ENCODE assay signal across 1 cellular context in the genomic region with DNA sequence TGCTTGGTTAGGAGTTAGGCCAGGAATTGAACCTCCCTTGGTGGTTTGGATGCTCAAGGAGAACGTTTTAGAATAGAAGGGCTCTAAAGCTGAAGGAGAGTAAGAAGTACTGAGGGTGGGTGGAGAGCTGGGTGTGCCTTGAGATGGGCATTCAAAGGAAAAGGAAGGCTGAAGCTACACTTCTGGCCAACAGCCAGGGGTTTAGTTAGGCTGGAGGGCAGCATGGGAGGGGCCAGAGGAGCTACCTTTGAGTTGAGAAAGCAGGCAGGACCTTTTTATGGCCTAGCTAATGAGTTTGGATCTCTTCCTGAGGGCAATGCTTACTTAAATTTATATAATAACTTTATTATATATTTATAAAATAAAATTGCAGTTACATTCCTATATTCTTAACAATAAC.
TF ChIP-seq lines count a peak whose summit lies in the region.

No MANE protein-coding gene starts in this region.

TF ChIP-seq in WTC11, 78 proteins besides CTCF, POLR2A, EP300 and RAD21:
- TF ChIP-seq FOXP1 (CRISPR knock-in tag; IDR thresholded peaks at IDR 0.05; ENCODE audit: borderline replicate concordance): no peak
- no peak for TF ChIP-seq NR3C1 (CRISPR knock-in tag; conservative IDR thresholded peaks at IDR 0.05; ENCODE audit: low read depth)
- TF ChIP-seq, protein P1, sequence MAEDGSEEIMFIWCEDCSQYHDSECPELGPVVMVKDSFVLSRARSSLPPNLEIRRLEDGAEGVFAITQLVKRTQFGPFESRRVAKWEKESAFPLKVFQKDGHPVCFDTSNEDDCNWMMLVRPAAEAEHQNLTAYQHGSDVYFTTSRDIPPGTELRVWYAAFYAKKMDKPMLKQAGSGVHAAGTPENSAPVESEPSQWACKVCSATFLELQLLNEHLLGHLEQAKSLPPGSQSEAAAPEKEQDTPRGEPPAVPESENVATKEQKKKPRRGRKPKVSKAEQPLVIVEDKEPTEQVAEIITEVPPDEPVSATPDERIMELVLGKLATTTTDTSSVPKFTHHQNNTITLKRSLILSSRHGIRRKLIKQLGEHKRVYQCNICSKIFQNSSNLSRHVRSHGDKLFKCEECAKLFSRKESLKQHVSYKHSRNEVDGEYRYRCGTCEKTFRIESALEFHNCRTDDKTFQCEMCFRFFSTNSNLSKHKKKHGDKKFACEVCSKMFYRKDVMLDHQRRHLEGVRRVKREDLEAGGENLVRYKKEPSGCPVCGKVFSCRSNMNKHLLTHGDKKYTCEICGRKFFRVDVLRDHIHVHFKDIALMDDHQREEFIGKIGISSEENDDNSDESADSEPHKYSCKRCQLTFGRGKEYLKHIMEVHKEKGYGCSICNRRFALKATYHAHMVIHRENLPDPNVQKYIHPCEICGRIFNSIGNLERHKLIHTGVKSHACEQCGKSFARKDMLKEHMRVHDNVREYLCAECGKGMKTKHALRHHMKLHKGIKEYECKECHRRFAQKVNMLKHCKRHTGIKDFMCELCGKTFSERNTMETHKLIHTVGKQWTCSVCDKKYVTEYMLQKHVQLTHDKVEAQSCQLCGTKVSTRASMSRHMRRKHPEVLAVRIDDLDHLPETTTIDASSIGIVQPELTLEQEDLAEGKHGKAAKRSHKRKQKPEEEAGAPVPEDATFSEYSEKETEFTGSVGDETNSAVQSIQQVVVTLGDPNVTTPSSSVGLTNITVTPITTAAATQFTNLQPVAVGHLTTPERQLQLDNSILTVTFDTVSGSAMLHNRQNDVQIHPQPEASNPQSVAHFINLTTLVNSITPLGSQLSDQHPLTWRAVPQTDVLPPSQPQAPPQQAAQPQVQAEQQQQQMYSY (CRISPR knock-in tag; IDR thresholded peaks at IDR 0.05): no peak
- TF ChIP-seq, protein P2, sequence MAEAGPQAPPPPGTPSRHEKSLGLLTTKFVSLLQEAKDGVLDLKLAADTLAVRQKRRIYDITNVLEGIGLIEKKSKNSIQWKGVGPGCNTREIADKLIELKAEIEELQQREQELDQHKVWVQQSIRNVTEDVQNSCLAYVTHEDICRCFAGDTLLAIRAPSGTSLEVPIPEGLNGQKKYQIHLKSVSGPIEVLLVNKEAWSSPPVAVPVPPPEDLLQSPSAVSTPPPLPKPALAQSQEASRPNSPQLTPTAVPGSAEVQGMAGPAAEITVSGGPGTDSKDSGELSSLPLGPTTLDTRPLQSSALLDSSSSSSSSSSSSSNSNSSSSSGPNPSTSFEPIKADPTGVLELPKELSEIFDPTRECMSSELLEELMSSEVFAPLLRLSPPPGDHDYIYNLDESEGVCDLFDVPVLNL (CRISPR knock-in tag; IDR thresholded peaks at IDR 0.05; ENCODE audit: borderline replicate concordance, low read depth): no peak
- TF ChIP-seq, protein P3, sequence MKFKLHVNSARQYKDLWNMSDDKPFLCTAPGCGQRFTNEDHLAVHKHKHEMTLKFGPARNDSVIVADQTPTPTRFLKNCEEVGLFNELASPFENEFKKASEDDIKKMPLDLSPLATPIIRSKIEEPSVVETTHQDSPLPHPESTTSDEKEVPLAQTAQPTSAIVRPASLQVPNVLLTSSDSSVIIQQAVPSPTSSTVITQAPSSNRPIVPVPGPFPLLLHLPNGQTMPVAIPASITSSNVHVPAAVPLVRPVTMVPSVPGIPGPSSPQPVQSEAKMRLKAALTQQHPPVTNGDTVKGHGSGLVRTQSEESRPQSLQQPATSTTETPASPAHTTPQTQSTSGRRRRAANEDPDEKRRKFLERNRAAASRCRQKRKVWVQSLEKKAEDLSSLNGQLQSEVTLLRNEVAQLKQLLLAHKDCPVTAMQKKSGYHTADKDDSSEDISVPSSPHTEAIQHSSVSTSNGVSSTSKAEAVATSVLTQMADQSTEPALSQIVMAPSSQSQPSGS (CRISPR knock-in tag; IDR thresholded peaks at IDR 0.05; ENCODE audit: borderline replicate concordance, low read depth): no peak
- TF ChIP-seq MXD4 (CRISPR knock-in tag; IDR thresholded peaks at IDR 0.05; ENCODE audit: borderline replicate concordance): no peak
- TF ChIP-seq, protein P4, sequence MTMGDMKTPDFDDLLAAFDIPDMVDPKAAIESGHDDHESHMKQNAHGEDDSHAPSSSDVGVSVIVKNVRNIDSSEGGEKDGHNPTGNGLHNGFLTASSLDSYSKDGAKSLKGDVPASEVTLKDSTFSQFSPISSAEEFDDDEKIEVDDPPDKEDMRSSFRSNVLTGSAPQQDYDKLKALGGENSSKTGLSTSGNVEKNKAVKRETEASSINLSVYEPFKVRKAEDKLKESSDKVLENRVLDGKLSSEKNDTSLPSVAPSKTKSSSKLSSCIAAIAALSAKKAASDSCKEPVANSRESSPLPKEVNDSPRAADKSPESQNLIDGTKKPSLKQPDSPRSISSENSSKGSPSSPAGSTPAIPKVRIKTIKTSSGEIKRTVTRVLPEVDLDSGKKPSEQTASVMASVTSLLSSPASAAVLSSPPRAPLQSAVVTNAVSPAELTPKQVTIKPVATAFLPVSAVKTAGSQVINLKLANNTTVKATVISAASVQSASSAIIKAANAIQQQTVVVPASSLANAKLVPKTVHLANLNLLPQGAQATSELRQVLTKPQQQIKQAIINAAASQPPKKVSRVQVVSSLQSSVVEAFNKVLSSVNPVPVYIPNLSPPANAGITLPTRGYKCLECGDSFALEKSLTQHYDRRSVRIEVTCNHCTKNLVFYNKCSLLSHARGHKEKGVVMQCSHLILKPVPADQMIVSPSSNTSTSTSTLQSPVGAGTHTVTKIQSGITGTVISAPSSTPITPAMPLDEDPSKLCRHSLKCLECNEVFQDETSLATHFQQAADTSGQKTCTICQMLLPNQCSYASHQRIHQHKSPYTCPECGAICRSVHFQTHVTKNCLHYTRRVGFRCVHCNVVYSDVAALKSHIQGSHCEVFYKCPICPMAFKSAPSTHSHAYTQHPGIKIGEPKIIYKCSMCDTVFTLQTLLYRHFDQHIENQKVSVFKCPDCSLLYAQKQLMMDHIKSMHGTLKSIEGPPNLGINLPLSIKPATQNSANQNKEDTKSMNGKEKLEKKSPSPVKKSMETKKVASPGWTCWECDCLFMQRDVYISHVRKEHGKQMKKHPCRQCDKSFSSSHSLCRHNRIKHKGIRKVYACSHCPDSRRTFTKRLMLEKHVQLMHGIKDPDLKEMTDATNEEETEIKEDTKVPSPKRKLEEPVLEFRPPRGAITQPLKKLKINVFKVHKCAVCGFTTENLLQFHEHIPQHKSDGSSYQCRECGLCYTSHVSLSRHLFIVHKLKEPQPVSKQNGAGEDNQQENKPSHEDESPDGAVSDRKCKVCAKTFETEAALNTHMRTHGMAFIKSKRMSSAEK (CRISPR knock-in tag; IDR thresholded peaks at IDR 0.05; ENCODE audit: borderline replicate concordance): no peak
